8 cellular contexts compared by ENCODE assay signal in the genomic region with DNA sequence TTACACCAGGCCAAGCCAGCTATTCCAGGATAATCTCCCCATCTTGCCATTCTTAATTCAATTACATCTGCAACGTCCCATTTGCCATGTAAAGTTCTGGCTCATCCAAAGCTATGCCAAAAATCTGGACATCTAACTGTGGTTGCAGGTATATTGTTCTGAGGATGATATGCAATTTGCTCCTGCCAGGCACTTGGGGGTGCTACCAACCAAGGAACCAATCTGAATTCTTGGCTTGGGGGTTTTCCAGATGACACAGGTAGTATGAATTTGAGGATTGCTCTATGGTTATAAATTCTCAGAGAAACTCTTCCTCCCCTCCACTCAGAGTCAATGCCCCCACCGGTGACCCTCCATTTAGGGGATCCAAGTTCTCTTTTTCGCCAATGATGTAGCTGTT. TPM values are rescaled to one million over a fixed set of nuclear protein-coding genes. Genes with fewer than 3 reads are reported as not detected.
DNase-seq lines count a peak whose midpoint lies in the region; ATAC-seq, FAIRE-seq and TF ChIP-seq lines count a peak whose summit lies in the region.

No MANE protein-coding gene starts in this region.

- peaks cover 7% of the 10 kb centered on the region for H3K23me2 ChIP-seq in H1 (ENCODE audit: low read depth, low read length)

- no peak overlapping the region for H3K4ac ChIP-seq in H1 (replicated peaks; ENCODE audit: insufficient read length, low read depth, low read length)

- H4K91ac ChIP-seq in H1 (replicated peaks; ENCODE audit: insufficient read length, low read length), result no peak overlapping the region

- no peak overlapping the region for H3K4me2 ChIP-seq in H1 (ENCODE audit: insufficient read depth in 1 of 2, low read depth in 2 of 2, low read length in 2 of 2)
- no peak overlapping the region for H3K4me2 ChIP-seq in smooth muscle cell

- POLR2A ChIA-PET in H1 (lab: Charles Lee; ENCODE audit: partially characterized antibody), result interaction anchor here (0.6 to 1.5 kb wide), 2 partner anchors 8 to 197 kb away, joined by 3 read pairs; no protein-coding TSS in a partner anchor

- in situ Hi-C loops in HAP-1 (cut with MboI; ENCODE audit: low sequenced_read_pairs), result loop anchor here (5.0 to 10.0 kb wide), 2 partner anchors 342 to 435 kb away; no protein-coding TSS in a partner anchor

- no peak overlapping the region for H3K18ac ChIP-seq in H1 (ENCODE audit: extremely low read depth, low read length)

- H3K27ac ChIP-seq in H1 (ENCODE audit: low read depth, low read length) (no peak overlapping the region), smooth muscle cell (ENCODE audit: low read depth) (no peak overlapping the region)

- peak; percentile 45 for FAIRE-seq in H1 (lab: Jason Lieb, UNC)

- no peak overlapping the region for H2BK20ac ChIP-seq in H1 (ENCODE audit: low read length)

- H3K36me3 ChIP-seq in H1 (ENCODE audit: control insufficient read depth in 2 of 4, insufficient read depth in 4 of 4, low read length in 3 of 4), result no peaks in the 10 kb centered on the region
- H3K36me3 ChIP-seq in smooth muscle cell (ENCODE audit: low read depth), result no peaks in the 10 kb centered on the region
- H3K36me3 ChIP-seq in HAP-1 (replicated peaks), result no peaks in the 10 kb centered on the region

- H3K4me3 ChIP-seq in H1 (ENCODE audit: extremely low read depth in 1 of 4, insufficient read depth in 2 of 4, low read depth in 3 of 4, low read length in 4 of 4) (no peak overlapping the region), smooth muscle cell (no peak overlapping the region), HAP-1 (no peak overlapping the region)

- H3K4me1 ChIP-seq in H1 (replicated peaks in 1 of 4; ENCODE audit: control insufficient read depth in 3 of 4, insufficient read depth in 4 of 4, low read length in 3 of 4), result no peaks in the 10 kb centered on the region; a peak in 1 of 7 replicates
- no peaks in the 10 kb centered on the region for H3K4me1 ChIP-seq in smooth muscle cell (ENCODE audit: low read depth)
- H3K4me1 ChIP-seq in HAP-1, result no peaks in the 10 kb centered on the region

- TF ChIP-seq EP300 in H1 (IDR thresholded peaks at IDR 0.05; ENCODE audit: borderline replicate concordance in 1 of 2, low read depth in 2 of 2, low read length in 2 of 2), result no peak

- TF ChIP-seq RAD21 in H1 (IDR thresholded peaks at IDR 0.05 in 1 of 2, conservative IDR thresholded peaks at IDR 0.05 in 1 of 2; ENCODE audit: low read depth in 2 of 2, low read length in 2 of 2), result peak; percentile 85 to 86

- WGBS in H1 (ENCODE audit: extremely low coverage in 1 of 2, insufficient coverage in 1 of 2, insufficient read length in 1 of 2, insufficient replicate concordance in 2 of 2, low coverage in 1 of 2, low lambda C conversion rate in 2 of 2, missing lambda C conversion rate in 1 of 2), 2 experiments, result 66% methylated on average over 3 of the region's 3 CpGs; no CpG with 5 or more reads in 1 of the 2 experiments
- whole genome bisulfite sequencing in smooth muscle cell (ENCODE audit: low lambda C conversion rate), result 65% methylated on average over 3 of the region's 3 CpGs

- no peak overlapping the region for H3K56ac ChIP-seq in H1 (replicated peaks; ENCODE audit: insufficient read length, low read depth, low read length)

- H4K5ac ChIP-seq in H1 (ENCODE audit: insufficient read length, low read depth, low read length), result no peak overlapping the region

- no peak for TF ChIP-seq POLR2A in H1 (IDR thresholded peaks at IDR 0.05; ENCODE audit: control extremely low read depth in 1 of 2, low read depth in 2 of 2, low read length in 2 of 2)

- no peak overlapping the region for H2BK12ac ChIP-seq in H1 (ENCODE audit: low read depth, low read length)

- H3K14ac ChIP-seq in H1 (ENCODE audit: insufficient read length), result no peak overlapping the region

- H2BK120ac ChIP-seq in H1 (replicated peaks; ENCODE audit: low read depth, low read length), result no peak overlapping the region

- no peaks in the 10 kb centered on the region for H3K9me3 ChIP-seq in H1 (ENCODE audit: insufficient read depth in 2 of 2, low read depth in 1 of 2, low read length in 1 of 2)
- H3K9me3 ChIP-seq in smooth muscle cell (replicated peaks; ENCODE audit: low read depth), result no peaks in the 10 kb centered on the region
- no peaks in the 10 kb centered on the region for H3K9me3 ChIP-seq in HAP-1

- no peak for ATAC-seq in HG03025 (IDR thresholded peaks at IDR 0.05; ENCODE audit: low FRiP score, unreplicated experiment)

- DNase-seq in AG08395 (ENCODE audit: low spot score) (peak; percentile 12), SW480 (ENCODE audit: low spot score) (peak; percentile 64), H1 (ENCODE audit: low read depth in 1 of 2, low spot score in 2 of 2) (peak in 1 of 2 experiments; percentile 58), smooth muscle cell (lab: John Stamatoyannopoulos, UW; ENCODE audit: unreplicated experiment) (no peak), HAP-1 (ENCODE audit: low spot score in 2 of 2) (no peak), pons (ENCODE audit: low spot score) (no peak)

- no peak overlapping the region for H3K9ac ChIP-seq in H1 (replicated peaks in 1 of 4; ENCODE audit: extremely low read depth in 1 of 4, low read depth in 3 of 4, low read length in 3 of 4)
- H3K9ac ChIP-seq in smooth muscle cell (ENCODE audit: low read depth), result no peak overlapping the region

- H2BK15ac ChIP-seq in H1 (ENCODE audit: low read length), result no peak overlapping the region

- no peak overlapping the region for H2AK5ac ChIP-seq in H1 (ENCODE audit: low read depth, low read length)

- no peak overlapping the region for H2BK5ac ChIP-seq in H1 (ENCODE audit: low read depth, low read length)

- H3K27me3 ChIP-seq in H1 (replicated peaks in 1 of 4; ENCODE audit: control insufficient read depth in 3 of 4, extremely low read depth in 1 of 4, insufficient read depth in 3 of 4, low read length in 3 of 4) (no peaks in the 10 kb centered on the region), smooth muscle cell (ENCODE audit: low read depth) (no peaks in the 10 kb centered on the region), HAP-1 (ENCODE audit: low read depth) (no peaks in the 10 kb centered on the region)

- no peak overlapping the region for H4K8ac ChIP-seq in H1 (ENCODE audit: extremely low read depth, insufficient read depth, low read length)

- H2AFZ ChIP-seq in H1 (ENCODE audit: low read length) (no peak overlapping the region), smooth muscle cell (ENCODE audit: low read depth) (no peak overlapping the region)

- peak; percentile 41 for TF ChIP-seq CTCF in GM12874 (IDR thresholded peaks at IDR 0.05; ENCODE audit: insufficient read depth, low read depth, low read length)
- TF ChIP-seq CTCF in H1 (IDR thresholded peaks at IDR 0.05; ENCODE audit: control extremely low read depth in 1 of 3, insufficient read depth in 1 of 3, low read depth in 1 of 3, low read length in 3 of 3), result peak; percentile 38 to 67 (median 56)
- peak; percentile 36 for TF ChIP-seq CTCF in smooth muscle cell (IDR thresholded peaks at IDR 0.05; ENCODE audit: borderline replicate concordance, insufficient read depth, poor library complexity, severe bottlenecking)

- H3K23ac ChIP-seq in H1 (ENCODE audit: insufficient read length), result no peak overlapping the region

- no peaks in the 10 kb centered on the region for H3F3A ChIP-seq in smooth muscle cell (ENCODE audit: low read depth)

- H3K79me1 ChIP-seq in H1 (ENCODE audit: low read depth, low read length), result no peaks in the 10 kb centered on the region

- H3K79me2 ChIP-seq in H1 (ENCODE audit: control insufficient read depth in 1 of 2, insufficient read depth in 2 of 2, low read length in 2 of 2) (no peaks in the 10 kb centered on the region), smooth muscle cell (ENCODE audit: low read depth) (no peaks in the 10 kb centered on the region)

- H4K20me1 ChIP-seq in H1 (replicated peaks in 1 of 2; ENCODE audit: control insufficient read depth in 1 of 2, insufficient read depth in 2 of 2, low read length in 2 of 2) (peaks cover 0 to 2% of the 10 kb centered on the region in 2 experiments), smooth muscle cell (ENCODE audit: low read depth) (no peaks in the 10 kb centered on the region)

- CTCF ChIA-PET in H1 (lab: Charles Lee; ENCODE audit: partially characterized antibody), result interaction anchor here (0.6 to 5.5 kb wide), 38 partner anchors 9 to 444 kb away, joined by 3 to 54 read pairs (median 4); a partner anchor contains a TSS

TF ChIP-seq in H1, 55 proteins besides CTCF, POLR2A, EP300 and RAD21:
- TF ChIP-seq, protein P1, sequence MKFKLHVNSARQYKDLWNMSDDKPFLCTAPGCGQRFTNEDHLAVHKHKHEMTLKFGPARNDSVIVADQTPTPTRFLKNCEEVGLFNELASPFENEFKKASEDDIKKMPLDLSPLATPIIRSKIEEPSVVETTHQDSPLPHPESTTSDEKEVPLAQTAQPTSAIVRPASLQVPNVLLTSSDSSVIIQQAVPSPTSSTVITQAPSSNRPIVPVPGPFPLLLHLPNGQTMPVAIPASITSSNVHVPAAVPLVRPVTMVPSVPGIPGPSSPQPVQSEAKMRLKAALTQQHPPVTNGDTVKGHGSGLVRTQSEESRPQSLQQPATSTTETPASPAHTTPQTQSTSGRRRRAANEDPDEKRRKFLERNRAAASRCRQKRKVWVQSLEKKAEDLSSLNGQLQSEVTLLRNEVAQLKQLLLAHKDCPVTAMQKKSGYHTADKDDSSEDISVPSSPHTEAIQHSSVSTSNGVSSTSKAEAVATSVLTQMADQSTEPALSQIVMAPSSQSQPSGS (IDR thresholded peaks at IDR 0.05; ENCODE audit: low read length), result no peak
- no peak for TF ChIP-seq SP1 (IDR thresholded peaks at IDR 0.05; ENCODE audit: low read depth, low read length)
- TF ChIP-seq RXRA (IDR thresholded peaks at IDR 0.05; ENCODE audit: insufficient read depth, low read depth, low read length), result no peak
- TF ChIP-seq CBX8 (IDR thresholded peaks at IDR 0.05; ENCODE audit: borderline replicate concordance, low read depth, low read length), result no peak
- no peak for TF ChIP-seq RBBP5 (IDR thresholded peaks at IDR 0.05; ENCODE audit: borderline replicate concordance, low read depth, low read length)
- TF ChIP-seq EZH2 (IDR thresholded peaks at IDR 0.05; ENCODE audit: low read depth, low read length, severe bottlenecking), result no peak
- TF ChIP-seq HDAC2 (IDR thresholded peaks at IDR 0.05; ENCODE audit: borderline replicate concordance in 1 of 2, low read depth in 2 of 2, low read length in 2 of 2), result no peak
- TF ChIP-seq SRF (IDR thresholded peaks at IDR 0.05; ENCODE audit: low read depth, low read length), result no peak

RNA-seq across cellular contexts. Expression of a gene that starts 33.0 kb away (rescaled TPM):
- total RNA-seq in H1 (2021; fragmentation: NEBNext Ultra II Directional; extraction: Animal tissue kit (Norgen Biotek cat#: 25700)), result 1.8 and 1.9 TPM in 2 replicates
- 6.4 and 8.2 TPM in 2 replicates for polyA plus RNA-seq in H1 (2011; rRNA removed)
- 8.1 TPM for polyA plus RNA-seq in H1 (2011; cell fraction: cytosol; rRNA removed)
- 6.2 TPM for polyA plus RNA-seq in H1 (2011; cell fraction: nucleus; rRNA removed)
- polyA plus RNA-seq in H1 (2012, experiment 1 of 2), result 2.1 to 4.5 TPM (median 3.7 TPM) in 4 replicates
- polyA plus RNA-seq in H1 (2012, experiment 2 of 2), result 1.9 TPM
- 2.3 TPM for polyA plus RNA-seq in H1 (2013, experiment 1 of 2)
- polyA plus RNA-seq in H1 (2013, experiment 2 of 2), result 2.7 TPM
- 5.5 and 6.1 TPM in 2 replicates for polyA minus RNA-seq in H1 (2011; rRNA and poly(A)+ RNA removed)
- polyA minus RNA-seq in H1 (2011; cell fraction: cytosol; rRNA and poly(A)+ RNA removed), result not detected
- 3.3 TPM for polyA minus RNA-seq in H1 (2011; cell fraction: nucleus; rRNA and poly(A)+ RNA removed)
- total RNA-seq in smooth muscle cell, result 6.5 and 13.6 TPM in 2 replicates
- polyA plus RNA-seq in smooth muscle cell, result 7.2 and 12.4 TPM in 2 replicates

Comparison
In these comparisons a context has a peak if more than half of its experiments do, and no peak if none do; other contexts are left out.
1. DNase-seq: peak in AG08395 (single experiment) and SW480 (single experiment); none in smooth muscle cell (single experiment), HAP-1 (0 of 2) and pons (single experiment).
2. Peak in every context shown above with its lines, with median percentiles within 50 percentile points of each other: CTCF ChIP-seq.